ENCODE assay signal across 25 cellular contexts in genomic region chr21:42148584-42148983, GRCh38.
"Had no signal": no experiment of that assay in that cellular context is flagged by ENCODE, and none has a peak within 500 bp of the region (broad histone marks: within the 10 kb centered on the region; RNA-seq: fewer than 3 reads in every experiment).

No MANE protein-coding gene starts in this region.

- ATAC-seq: effector memory CD8-positive, alpha-beta T cell; left lobe of liver; mucosa of descending colon; natural killer cell treated with Interleukin-12 subunit alpha and Interleukin-12 subunit beta and Interleukin-15 and Interleukin-18, amount 100 ng/mL, for 72 hours; pancreas; stimulated activated memory B cell treated with anti-CD40 and anti-IgM and Interleukin-4, amounts not matched to agents 10 μg/mL and 1 μg/mL and 100 μg/mL, for 72 hours; stimulated activated naive CD8-positive, alpha-beta T cell treated with anti-CD3 and anti-CD28 coated beads, Interleukin-15, Interleukin-2, amounts not matched to agents 100 U/mL and 50 U/mL, for 24 hours had no signal

- DNase-seq: cortex of kidney; effector memory CD8-positive, alpha-beta T cell; naive B cell; spleen; stimulated activated CD4-positive, alpha-beta T cell treated with anti-CD3 and anti-CD28 coated beads, Interleukin-4, amount 100 ng/mL, for 4 hours; stimulated activated naive CD8-positive, alpha-beta T cell treated with anti-CD3 and anti-CD28 coated beads, Interleukin-15, Interleukin-2, amounts not matched to agents 100 U/mL and 50 U/mL, for 24 hours; substantia nigra; testis; upper lobe of left lung had no signal

- H3K4me3 Mint-ChIP-seq: effector memory CD8-positive, alpha-beta T cell; memory B cell; mesothelial cell of epicardium; naive B cell; natural killer cell treated with Interleukin-12 subunit alpha and Interleukin-12 subunit beta and Interleukin-15 and Interleukin-18, amount 100 ng/mL, for 72 hours; neural crest cell; stimulated activated memory B cell treated with anti-CD40 and anti-IgM and Interleukin-4, amounts not matched to agents 10 μg/mL and 1 μg/mL and 100 μg/mL, for 72 hours had no signal

- H3K9me3 ChIP-seq: mucosa of descending colon, neutrophil, pancreas, spleen, testis, tibial artery, upper lobe of left lung had no signal

- H3K36me3 ChIP-seq: neutrophil, pancreas, spleen, tibial artery, upper lobe of left lung had no signal

- FAIRE-seq: frontal cortex, keratinocyte, pancreas, urothelium cell line had no signal

- H3K27ac ChIP-seq: neutrophil, pancreas, skin epidermis, spleen, testis, tibial artery, upper lobe of left lung had no signal

- H3K27ac Mint-ChIP-seq: memory B cell; mesothelial cell of epicardium; natural killer cell treated with Interleukin-12 subunit alpha and Interleukin-12 subunit beta and Interleukin-15 and Interleukin-18, amount 100 ng/mL, for 72 hours; progenitor cell of endocrine pancreas; stimulated activated memory B cell treated with anti-CD40 and anti-IgM and Interleukin-4, amounts not matched to agents 10 μg/mL and 1 μg/mL and 100 μg/mL, for 72 hours had no signal

- H3K36me3 Mint-ChIP-seq: memory B cell; mesothelial cell of epicardium; naive B cell; natural killer cell treated with Interleukin-12 subunit alpha and Interleukin-12 subunit beta and Interleukin-15 and Interleukin-18, amount 100 ng/mL, for 72 hours; stimulated activated memory B cell treated with anti-CD40 and anti-IgM and Interleukin-4, amounts not matched to agents 10 μg/mL and 1 μg/mL and 100 μg/mL, for 72 hours had no signal

- H3K9me3 Mint-ChIP-seq: effector memory CD8-positive, alpha-beta T cell; memory B cell; mesothelial cell of epicardium; naive B cell; natural killer cell treated with Interleukin-12 subunit alpha and Interleukin-12 subunit beta and Interleukin-15 and Interleukin-18, amount 100 ng/mL, for 72 hours; neural crest cell; stimulated activated memory B cell treated with anti-CD40 and anti-IgM and Interleukin-4, amounts not matched to agents 10 μg/mL and 1 μg/mL and 100 μg/mL, for 72 hours had no signal

- H3K4me3 ChIP-seq: lung, mucosa of descending colon, pancreas, skin epidermis, spleen, testis, tibial artery, upper lobe of left lung had no signal

- H3K27me3 ChIP-seq: pancreas, testis, upper lobe of left lung had no signal
